In the genomic region with DNA sequence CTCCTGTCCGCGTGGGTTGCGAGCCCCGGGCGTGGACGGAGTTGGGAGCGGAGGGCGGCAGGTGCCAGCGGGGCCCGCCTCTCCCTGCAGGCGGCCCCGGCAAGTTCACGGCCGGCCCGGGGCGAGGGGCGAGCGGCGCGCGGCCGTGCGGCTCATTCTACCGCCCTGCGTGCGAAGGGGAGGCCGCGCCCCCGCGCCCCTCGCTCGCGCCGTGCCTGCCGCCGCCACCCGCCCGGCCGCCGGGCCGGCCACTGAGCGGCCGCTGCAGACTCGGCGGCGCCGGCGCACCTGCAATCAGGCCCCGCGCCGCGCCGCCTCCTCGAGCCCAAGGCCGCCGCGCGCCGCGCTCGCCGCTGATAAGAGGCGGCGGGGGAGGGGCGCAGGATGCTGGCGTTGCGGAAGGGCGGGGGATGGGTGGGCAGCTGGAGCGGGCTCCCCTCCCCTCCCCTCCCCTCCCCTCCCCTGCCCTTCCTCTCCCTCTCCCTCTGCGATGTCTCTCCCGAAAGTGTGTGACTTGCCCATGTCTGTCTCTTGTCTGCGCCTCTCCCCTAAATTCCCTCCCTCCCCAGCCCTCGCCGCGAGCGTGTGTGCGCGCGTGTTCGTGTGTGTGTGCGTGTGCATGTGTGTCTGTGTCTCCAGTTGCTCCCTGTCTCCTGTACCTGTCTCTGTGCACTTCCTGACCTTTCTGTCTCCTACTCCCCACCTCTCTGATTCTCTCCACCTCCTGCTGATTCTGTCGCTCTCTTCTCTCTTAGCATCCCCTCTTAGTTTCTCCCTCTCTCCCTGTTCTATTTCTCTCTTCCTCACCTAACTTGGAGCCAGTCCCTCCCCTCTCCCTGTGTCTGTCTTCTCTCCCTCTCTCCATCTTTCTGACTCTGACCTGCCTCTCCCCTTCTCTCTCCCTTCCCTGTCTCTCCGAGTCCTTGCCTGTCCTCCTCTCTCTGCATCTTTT, we compare ENCODE assay signal across 8 cellular contexts.
A peak's percentile ranks its signal among the peaks of the same experiment; 100 is the strongest.
DNase-seq lines count a peak whose midpoint lies in the region; ATAC-seq and TF ChIP-seq lines count a peak whose summit lies in the region.

No MANE protein-coding gene starts in this region.

- no peak for DNase-seq in AG04449 (ENCODE audit: low read depth, low spot score)
- DNase-seq in NCI-H748 (lab: John Stamatoyannopoulos, UW; ENCODE audit: unreplicated experiment), result peak; percentile 93
- DNase-seq in epithelial cell of esophagus (ENCODE audit: low read depth), result peak; percentile 19
- no peak for DNase-seq in activated effector memory CD4-positive, alpha-beta T cell treated with Interleukin-2 at 50 U/mL for 16 hours

- H3K27ac Mint-ChIP-seq in nephron, result peak overlapping the region; percentile 18 to 76 (median 46)

- TF ChIP-seq CTCF in AG04449 (IDR thresholded peaks at IDR 0.05; ENCODE audit: insufficient read depth, low read length, missing control alignments), result no peak
- no peak for TF ChIP-seq CTCF in epithelial cell of esophagus (IDR thresholded peaks at IDR 0.05; ENCODE audit: insufficient read depth, low read depth, low read length, missing control alignments)
- TF ChIP-seq CTCF in nephron (IDR thresholded peaks at IDR 0.05; ENCODE audit: unreplicated experiment in 3 of 3), result no peak

- H3K4me3 ChIP-seq in AG04449 (ENCODE audit: low read depth, low read length), result peak overlapping the region; percentile 41
- H3K4me3 ChIP-seq in epithelial cell of esophagus (ENCODE audit: low read length), result no peak overlapping the region

- H3K36me3 Mint-ChIP-seq in nephron (ENCODE audit: low read depth), result no peaks in the 10 kb centered on the region

- H3K4me1 Mint-ChIP-seq in nephron, result peaks cover 13% of the 10 kb centered on the region

- peak; percentile 79 for ATAC-seq in GM21390 (IDR thresholded peaks at IDR 0.05; ENCODE audit: unreplicated experiment)
- ATAC-seq in GM18870 (IDR thresholded peaks at IDR 0.05; ENCODE audit: unreplicated experiment), result no peak
- no peak for ATAC-seq in HG03095 (IDR thresholded peaks at IDR 0.05; ENCODE audit: unreplicated experiment)

- no peaks in the 10 kb centered on the region for H3K9me3 Mint-ChIP-seq in nephron

- H3K4me3 Mint-ChIP-seq in nephron, result peak overlapping the region; percentile 83 to 89 (median 85)

- H3K27me3 Mint-ChIP-seq in nephron (ENCODE audit: low read depth), result peaks cover 24% of the 10 kb centered on the region

- CTCF ChIA-PET in AG04449 (lab: Yijun Ruan, JAX), result no interaction called here

- POLR2A ChIA-PET in AG04449 (lab: Yijun Ruan, JAX), result no interaction called here

Comparison
In these comparisons a context has a peak if more than half of its experiments do, and no peak if none do; other contexts are left out.
1. DNase-seq: peak in NCI-H748 (single experiment) and epithelial cell of esophagus (single experiment); none in AG04449 (single experiment) and activated effector memory CD4-positive, alpha-beta T cell treated with Interleukin-2 at 50 U/mL for 16 hours (single experiment).